In the genomic region with DNA sequence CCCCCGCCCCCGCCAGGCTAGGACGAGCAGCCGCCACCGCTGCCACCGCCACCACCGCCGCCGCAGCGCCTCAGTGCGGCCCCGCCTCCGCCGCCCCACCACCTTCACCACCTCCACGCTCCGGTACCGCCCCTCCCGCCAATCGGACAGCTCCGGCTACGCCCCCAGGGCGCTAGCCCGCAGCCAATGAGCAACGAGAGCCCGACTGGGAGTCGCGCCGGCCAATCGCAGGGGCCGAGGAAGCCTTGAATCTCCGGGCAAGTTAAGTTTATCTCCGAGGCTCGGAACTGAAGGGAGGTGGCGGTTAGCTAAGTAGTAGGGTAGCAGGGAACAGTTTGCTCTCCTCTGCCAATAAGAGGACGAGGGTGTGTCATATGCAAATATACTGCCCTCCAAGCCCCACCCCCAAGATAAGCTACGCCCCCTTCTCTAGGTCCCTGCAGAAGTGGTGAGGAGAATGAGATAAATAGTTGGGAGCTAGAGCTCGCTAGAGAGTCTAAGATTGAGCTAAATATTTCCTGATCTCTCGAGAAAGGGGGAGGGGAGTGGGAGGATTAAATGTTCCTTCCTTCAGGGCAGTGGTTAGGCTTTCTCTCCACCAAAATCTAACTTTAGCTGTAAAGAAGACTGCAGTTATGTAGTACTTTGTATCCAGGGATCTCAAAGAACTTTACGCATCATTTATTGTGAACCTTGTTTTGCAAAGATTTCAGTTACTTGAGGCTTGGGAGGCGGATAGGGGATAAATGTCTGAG, we compare ENCODE assay signal across 8 cellular contexts. TPM values are rescaled to one million over a fixed set of nuclear protein-coding genes. Genes with fewer than 3 reads are reported as not detected.
DNase-seq lines count a peak whose midpoint lies in the region; ATAC-seq and TF ChIP-seq lines count a peak whose summit lies in the region.

TSS of gene SESN3 (minus strand) at position 77 of the 755 bp plus-strand sequence. CDS start 342 bp downstream, outside the sequence.

- ATAC-seq in RWPE2 (ENCODE audit: low read depth), result peak; percentile 92
- peak; percentile 92 for ATAC-seq in activated T-helper 17 cell treated with anti-CD3 and anti-CD28 coated beads, Interleukin-2, amount 50 U/mL, for 72 hours (replicated peaks)
- ATAC-seq in naive thymus-derived CD4-positive, alpha-beta T cell, result peak; percentile 92
- ATAC-seq in stimulated activated memory B cell treated with anti-CD40 and anti-IgM and Interleukin-4, amounts not matched to agents 10 μg/mL and 1 μg/mL and 100 μg/mL, for 72 hours, result peak; percentile 96

- no peak within 1 kb of the TSS for H3K4me3 Mint-ChIP-seq in activated T-helper 17 cell treated with anti-CD3 and anti-CD28 coated beads, Interleukin-2, amount 50 U/mL, for 72 hours
- H3K4me3 Mint-ChIP-seq in naive thymus-derived CD4-positive, alpha-beta T cell, result peak within 1 kb of the TSS in 6 of 10 donors; percentile 93 to 98 (median 96)
- no peak within 1 kb of the TSS for H3K4me3 Mint-ChIP-seq in stimulated activated memory B cell treated with anti-CD40 and anti-IgM and Interleukin-4, amounts not matched to agents 10 μg/mL and 1 μg/mL and 100 μg/mL, for 72 hours

- peak within 1 kb of the TSS; percentile 71 for H3K27ac Mint-ChIP-seq in activated T-helper 17 cell treated with anti-CD3 and anti-CD28 coated beads, Interleukin-2, amount 50 U/mL, for 72 hours
- peak within 1 kb of the TSS; percentile 35 to 97 (median 90) for H3K27ac Mint-ChIP-seq in naive thymus-derived CD4-positive, alpha-beta T cell
- H3K27ac Mint-ChIP-seq in stimulated activated memory B cell treated with anti-CD40 and anti-IgM and Interleukin-4, amounts not matched to agents 10 μg/mL and 1 μg/mL and 100 μg/mL, for 72 hours, result no peak within 1 kb of the TSS

- DNase-seq in Daoy (ENCODE audit: low read depth) (peak; percentile 98), GOT3 (lab: John Stamatoyannopoulos, UW) (peak; percentile 79), LNCaP clone FGC (ENCODE audit: low read depth) (peak; percentile 99), RWPE2 (ENCODE audit: low spot score) (peak; percentile 99), fibroblast of mammary gland (ENCODE audit: low read depth) (peak; percentile 99)
- DNase-seq in naive thymus-derived CD4-positive, alpha-beta T cell, result peak; percentile 96 to 100 (median 99)

- H3K9me3 Mint-ChIP-seq in activated T-helper 17 cell treated with anti-CD3 and anti-CD28 coated beads, Interleukin-2, amount 50 U/mL, for 72 hours, result no peaks in the 10 kb centered on the region
- H3K9me3 Mint-ChIP-seq in naive thymus-derived CD4-positive, alpha-beta T cell, result peaks cover 0 to under 1% (median 0%) of the 10 kb centered on the region in 11 donors
- no peaks in the 10 kb centered on the region for H3K9me3 Mint-ChIP-seq in stimulated activated memory B cell treated with anti-CD40 and anti-IgM and Interleukin-4, amounts not matched to agents 10 μg/mL and 1 μg/mL and 100 μg/mL, for 72 hours

- H3K4me1 Mint-ChIP-seq in activated T-helper 17 cell treated with anti-CD3 and anti-CD28 coated beads, Interleukin-2, amount 50 U/mL, for 72 hours, result peaks cover 19% of the 10 kb centered on the region
- H3K4me1 Mint-ChIP-seq in naive thymus-derived CD4-positive, alpha-beta T cell, result peaks cover 37 to 71% (median 50%) of the 10 kb centered on the region in 7 donors
- peaks cover 16% of the 10 kb centered on the region for H3K4me1 Mint-ChIP-seq in stimulated activated memory B cell treated with anti-CD40 and anti-IgM and Interleukin-4, amounts not matched to agents 10 μg/mL and 1 μg/mL and 100 μg/mL, for 72 hours

- H3K4me3 ChIP-seq in LNCaP clone FGC (ENCODE audit: low read depth, low read length), result peak within 1 kb of the TSS; percentile 87
- peak within 1 kb of the TSS; percentile 96 for H3K4me3 ChIP-seq in RWPE2 (ENCODE audit: severe bottlenecking)
- peak within 1 kb of the TSS; percentile 59 for H3K4me3 ChIP-seq in fibroblast of mammary gland (ENCODE audit: control insufficient read depth, low read depth, low read length)
- H3K4me3 ChIP-seq in naive thymus-derived CD4-positive, alpha-beta T cell (ENCODE audit: low read length), result peak within 1 kb of the TSS; percentile 82

- H3K27me3 ChIP-seq in RWPE2 (ENCODE audit: insufficient read depth, poor library complexity, severe bottlenecking), result no peaks in the 10 kb centered on the region
- H3K27me3 ChIP-seq in naive thymus-derived CD4-positive, alpha-beta T cell (ENCODE audit: control insufficient read depth in 2 of 2, insufficient read depth in 2 of 2, low read length in 2 of 2), result no peaks in the 10 kb centered on the region

- peaks cover 23% of the 10 kb centered on the region for H3K4me1 ChIP-seq in RWPE2 (ENCODE audit: insufficient read depth, poor library complexity, severe bottlenecking)
- peaks cover 16 to 24% of the 10 kb centered on the region in 2 donors for H3K4me1 ChIP-seq in naive thymus-derived CD4-positive, alpha-beta T cell (ENCODE audit: control insufficient read depth in 2 of 2, insufficient read depth in 2 of 2, low read length in 2 of 2)

- CTCF ChIA-PET in naive thymus-derived CD4-positive, alpha-beta T cell (lab: Charles Lee), result interaction anchor here (0.5 to 2.8 kb wide), 16 partner anchors 22 to 1586 kb away, joined by 3 to 46 read pairs (median 4); partner anchors contain the start of gene FAM76B

- H3K36me3 Mint-ChIP-seq in activated T-helper 17 cell treated with anti-CD3 and anti-CD28 coated beads, Interleukin-2, amount 50 U/mL, for 72 hours (ENCODE audit: low read depth), result no peaks in the 10 kb centered on the region
- peaks cover under 1 to 15% (median under 1%) of the 10 kb centered on the region in 5 donors for H3K36me3 Mint-ChIP-seq in naive thymus-derived CD4-positive, alpha-beta T cell
- peaks cover under 1% of the 10 kb centered on the region for H3K36me3 Mint-ChIP-seq in stimulated activated memory B cell treated with anti-CD40 and anti-IgM and Interleukin-4, amounts not matched to agents 10 μg/mL and 1 μg/mL and 100 μg/mL, for 72 hours

- POLR2A ChIA-PET in naive thymus-derived CD4-positive, alpha-beta T cell (lab: Charles Lee), result interaction anchor here (0.6 to 5.4 kb wide), 62 partner anchors 8 to 1490 kb away, joined by 3 to 118 read pairs (median 5); partner anchors contain the start of genes C11orf54, CCDC82, CEP57 and ENDOD1

- no peaks in the 10 kb centered on the region for H3K36me3 ChIP-seq in RWPE2 (ENCODE audit: low read depth)
- H3K36me3 ChIP-seq in naive thymus-derived CD4-positive, alpha-beta T cell (ENCODE audit: control insufficient read depth in 2 of 3, insufficient read depth in 3 of 3, low read length in 3 of 3), result peaks cover 0 to 6% (median 0%) of the 10 kb centered on the region in 3 experiments

- peak within 1 kb of the TSS; percentile 77 for H3K27ac ChIP-seq in RWPE2 (ENCODE audit: poor library complexity, severe bottlenecking)
- peak within 1 kb of the TSS; percentile 77 for H3K27ac ChIP-seq in naive thymus-derived CD4-positive, alpha-beta T cell (ENCODE audit: low read depth, low read length)

- H3K27me3 Mint-ChIP-seq in activated T-helper 17 cell treated with anti-CD3 and anti-CD28 coated beads, Interleukin-2, amount 50 U/mL, for 72 hours, result no peaks in the 10 kb centered on the region
- H3K27me3 Mint-ChIP-seq in naive thymus-derived CD4-positive, alpha-beta T cell, result peaks cover 0 to 5% (median 0%) of the 10 kb centered on the region in 5 donors
- H3K27me3 Mint-ChIP-seq in stimulated activated memory B cell treated with anti-CD40 and anti-IgM and Interleukin-4, amounts not matched to agents 10 μg/mL and 1 μg/mL and 100 μg/mL, for 72 hours, result no peaks in the 10 kb centered on the region

- intact Hi-C loops in naive thymus-derived CD4-positive, alpha-beta T cell (cut with micrococcal nuclease), result loop anchor here (1.0 to 10.0 kb wide), 28 partner anchors 15 to 1159 kb away; partner anchors contain the start of genes ANKRD49 (in 2 of the 2), CWC15 (in 2 of the 2), ENDOD1 (in 2 of the 2) and FAM76B (in 2 of the 2)

- TF ChIP-seq CTCF in LNCaP clone FGC (IDR thresholded peaks at IDR 0.05; ENCODE audit: control insufficient read depth, extremely low read depth, insufficient read depth) (peak; percentile 35; the same call in 1 of the 2 replicates), RWPE2 (IDR thresholded peaks at IDR 0.05; ENCODE audit: poor library complexity, severe bottlenecking) (peak; percentile 46), fibroblast of mammary gland (conservative IDR thresholded peaks at IDR 0.05; ENCODE audit: control insufficient read depth, insufficient read depth, low read depth, low read length) (peak; percentile 21)

- H3K9me3 ChIP-seq in RWPE2 (ENCODE audit: severe bottlenecking), result no peaks in the 10 kb centered on the region
- no peaks in the 10 kb centered on the region for H3K9me3 ChIP-seq in naive thymus-derived CD4-positive, alpha-beta T cell (ENCODE audit: control insufficient read depth in 2 of 3, low read length in 3 of 3)

RNA-seq across cellular contexts. Expression of gene SESN3, which starts in this region (rescaled TPM):
- total RNA-seq in Daoy (2014; rRNA removed; shearing (Covaris generic)), result 2.4 and 4.2 TPM in 2 replicates
- 1 to 10 TPM; 4.6 to 9.7 TPM for total RNA-seq in activated T-helper 17 cell treated with anti-CD3 and anti-CD28 coated beads, Interleukin-2, amount 50 U/mL, for 72 hours
- total RNA-seq in naive thymus-derived CD4-positive, alpha-beta T cell, result 100 to 1,000 TPM in 3 of 5 experiments, 10 to 100 TPM in 2; 77.5 to 262 (median 133) TPM
- 1 to 10 TPM; 4.2 TPM for polyA plus RNA-seq in naive thymus-derived CD4-positive, alpha-beta T cell

Comparison
In these comparisons a context has a peak if more than half of its experiments do, and no peak if none do; other contexts are left out.
1. Peak in every context shown above with its lines: DNase-seq, ATAC-seq, H3K4me3 ChIP-seq and H3K27ac ChIP-seq.
2. RNA of gene SESN3 (total RNA-seq): 77.5 to 262 TPM in naive thymus-derived CD4-positive, alpha-beta T cell; 4.6 to 9.7 TPM in activated T-helper 17 cell treated with anti-CD3 and anti-CD28 coated beads, Interleukin-2, amount 50 U/mL, for 72 hours and 2.4 to 4.2 TPM in Daoy; every median in the first group is over 4 times any median in the second.
3. H3K4me3 Mint-ChIP-seq: peak in naive thymus-derived CD4-positive, alpha-beta T cell (6 of 10); none in activated T-helper 17 cell treated with anti-CD3 and anti-CD28 coated beads, Interleukin-2, amount 50 U/mL, for 72 hours (single experiment) and stimulated activated memory B cell treated with anti-CD40 and anti-IgM and Interleukin-4, amounts not matched to agents 10 μg/mL and 1 μg/mL and 100 μg/mL, for 72 hours (single experiment).